In the genomic region with DNA sequence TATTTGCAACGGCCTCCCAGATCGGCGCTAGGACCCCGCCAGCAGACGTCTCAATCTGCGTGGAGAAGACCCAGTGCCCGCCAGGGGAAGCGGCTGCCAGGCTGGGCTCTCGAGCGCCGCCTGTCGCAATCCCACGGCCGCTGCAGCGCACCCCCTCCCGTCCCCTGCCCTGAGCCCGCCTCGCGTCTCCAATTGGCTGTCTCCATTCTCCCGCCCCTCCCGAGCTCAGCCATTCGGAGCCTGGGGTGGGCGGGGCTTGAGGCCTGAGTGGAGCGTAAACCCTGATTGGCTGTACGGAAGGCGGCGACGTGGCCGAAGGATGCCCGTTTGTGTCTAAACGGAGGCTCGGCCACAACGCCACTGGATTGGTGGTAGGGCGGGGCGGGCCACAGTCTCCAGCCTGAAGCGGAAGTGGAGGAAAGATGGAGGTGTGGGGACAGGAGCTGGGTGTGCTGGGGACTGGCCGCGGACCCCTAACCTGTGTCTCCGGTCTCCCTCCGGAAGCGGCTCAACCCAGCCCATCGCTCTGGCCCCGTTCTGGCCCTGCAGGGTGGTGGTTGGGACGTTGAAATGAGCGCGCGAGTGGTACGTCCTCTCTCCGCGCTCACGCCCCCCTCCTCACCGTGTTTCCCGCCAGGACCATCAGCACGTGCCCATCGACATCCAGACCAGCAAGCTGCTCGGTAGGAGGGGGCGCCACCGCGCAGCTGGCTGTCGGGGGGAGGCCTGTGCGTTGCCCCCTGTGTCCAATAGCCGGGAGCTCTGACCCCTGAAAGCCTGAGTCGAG, we compare ENCODE assay signal across 1 cellular context.
TF ChIP-seq lines count a peak whose summit lies in the region.

A gene with protein sequence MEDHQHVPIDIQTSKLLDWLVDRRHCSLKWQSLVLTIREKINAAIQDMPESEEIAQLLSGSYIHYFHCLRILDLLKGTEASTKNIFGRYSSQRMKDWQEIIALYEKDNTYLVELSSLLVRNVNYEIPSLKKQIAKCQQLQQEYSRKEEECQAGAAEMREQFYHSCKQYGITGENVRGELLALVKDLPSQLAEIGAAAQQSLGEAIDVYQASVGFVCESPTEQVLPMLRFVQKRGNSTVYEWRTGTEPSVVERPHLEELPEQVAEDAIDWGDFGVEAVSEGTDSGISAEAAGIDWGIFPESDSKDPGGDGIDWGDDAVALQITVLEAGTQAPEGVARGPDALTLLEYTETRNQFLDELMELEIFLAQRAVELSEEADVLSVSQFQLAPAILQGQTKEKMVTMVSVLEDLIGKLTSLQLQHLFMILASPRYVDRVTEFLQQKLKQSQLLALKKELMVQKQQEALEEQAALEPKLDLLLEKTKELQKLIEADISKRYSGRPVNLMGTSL (plus strand): TSS at position 389 of the 787 bp plus-strand sequence. CDS start 34 bp downstream, at position 423.

TF ChIP-seq in A549, 52 proteins besides CTCF, POLR2A, EP300 and RAD21 (continued from another document):
- peak; percentile 92 for TF ChIP-seq FOXS1 (CRISPR knock-in tag; IDR thresholded peaks at IDR 0.05)
- no peak for TF ChIP-seq CHD2 (IDR thresholded peaks at IDR 0.05; ENCODE audit: low read length, partially characterized antibody)
- peak; percentile 79 for TF ChIP-seq ZNF302 (CRISPR knock-in tag; IDR thresholded peaks at IDR 0.05)
- peak; percentile 71; the same call in 1 of the 2 replicates for TF ChIP-seq RNF2 (IDR thresholded peaks at IDR 0.05; ENCODE audit: borderline replicate concordance, low read depth)
- TF ChIP-seq FOSL2 (IDR thresholded peaks at IDR 0.05) = no peak
- TF ChIP-seq FOSL2 (CRISPR knock-in tag; IDR thresholded peaks at IDR 0.05) = peak; percentile 30; the same call in 1 of the 2 replicates
- TF ChIP-seq PHF8 (IDR thresholded peaks at IDR 0.05; ENCODE audit: borderline replicate concordance, low read depth) = peak; percentile 95
- peak; percentile 96 for TF ChIP-seq TFCP2L1 (CRISPR knock-in tag; IDR thresholded peaks at IDR 0.05)
- TF ChIP-seq HOXB13 (CRISPR knock-in tag; IDR thresholded peaks at IDR 0.05; ENCODE audit: low read depth) = peak; percentile 98
- TF ChIP-seq, protein P1, sequence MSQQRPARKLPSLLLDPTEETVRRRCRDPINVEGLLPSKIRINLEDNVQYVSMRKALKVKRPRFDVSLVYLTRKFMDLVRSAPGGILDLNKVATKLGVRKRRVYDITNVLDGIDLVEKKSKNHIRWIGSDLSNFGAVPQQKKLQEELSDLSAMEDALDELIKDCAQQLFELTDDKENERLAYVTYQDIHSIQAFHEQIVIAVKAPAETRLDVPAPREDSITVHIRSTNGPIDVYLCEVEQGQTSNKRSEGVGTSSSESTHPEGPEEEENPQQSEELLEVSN (IDR thresholded peaks at IDR 0.05; ENCODE audit: borderline replicate concordance, low read depth) = peak; percentile 100
- TF ChIP-seq CHD4 (IDR thresholded peaks at IDR 0.05; ENCODE audit: borderline replicate concordance) = no peak
- TF ChIP-seq, protein P2, sequence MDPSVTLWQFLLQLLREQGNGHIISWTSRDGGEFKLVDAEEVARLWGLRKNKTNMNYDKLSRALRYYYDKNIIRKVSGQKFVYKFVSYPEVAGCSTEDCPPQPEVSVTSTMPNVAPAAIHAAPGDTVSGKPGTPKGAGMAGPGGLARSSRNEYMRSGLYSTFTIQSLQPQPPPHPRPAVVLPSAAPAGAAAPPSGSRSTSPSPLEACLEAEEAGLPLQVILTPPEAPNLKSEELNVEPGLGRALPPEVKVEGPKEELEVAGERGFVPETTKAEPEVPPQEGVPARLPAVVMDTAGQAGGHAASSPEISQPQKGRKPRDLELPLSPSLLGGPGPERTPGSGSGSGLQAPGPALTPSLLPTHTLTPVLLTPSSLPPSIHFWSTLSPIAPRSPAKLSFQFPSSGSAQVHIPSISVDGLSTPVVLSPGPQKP (IDR thresholded peaks at IDR 0.05; ENCODE audit: low read depth, low read length) = no peak
- peak; percentile 75 for TF ChIP-seq RFX5 (IDR thresholded peaks at IDR 0.05)
- TF ChIP-seq NPAS2 (CRISPR knock-in tag; IDR thresholded peaks at IDR 0.05; ENCODE audit: borderline replicate concordance) = peak; percentile 67; the same call in 1 of the 2 replicates
- TF ChIP-seq, protein P3, sequence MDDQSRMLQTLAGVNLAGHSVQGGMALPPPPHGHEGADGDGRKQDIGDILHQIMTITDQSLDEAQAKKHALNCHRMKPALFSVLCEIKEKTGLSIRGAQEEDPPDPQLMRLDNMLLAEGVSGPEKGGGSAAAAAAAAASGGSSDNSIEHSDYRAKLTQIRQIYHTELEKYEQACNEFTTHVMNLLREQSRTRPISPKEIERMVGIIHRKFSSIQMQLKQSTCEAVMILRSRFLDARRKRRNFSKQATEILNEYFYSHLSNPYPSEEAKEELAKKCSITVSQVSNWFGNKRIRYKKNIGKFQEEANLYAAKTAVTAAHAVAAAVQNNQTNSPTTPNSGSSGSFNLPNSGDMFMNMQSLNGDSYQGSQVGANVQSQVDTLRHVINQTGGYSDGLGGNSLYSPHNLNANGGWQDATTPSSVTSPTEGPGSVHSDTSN (IDR thresholded peaks at IDR 0.05) = peak; percentile 58; the same call in 1 of the 2 replicates
- no peak for TF ChIP-seq CBX8 (IDR thresholded peaks at IDR 0.05)
- no peak for TF ChIP-seq EHMT2 (IDR thresholded peaks at IDR 0.05; ENCODE audit: low read depth)
- no peak for TF ChIP-seq SREBF2 (IDR thresholded peaks at IDR 0.05)
- TF ChIP-seq, protein P4, sequence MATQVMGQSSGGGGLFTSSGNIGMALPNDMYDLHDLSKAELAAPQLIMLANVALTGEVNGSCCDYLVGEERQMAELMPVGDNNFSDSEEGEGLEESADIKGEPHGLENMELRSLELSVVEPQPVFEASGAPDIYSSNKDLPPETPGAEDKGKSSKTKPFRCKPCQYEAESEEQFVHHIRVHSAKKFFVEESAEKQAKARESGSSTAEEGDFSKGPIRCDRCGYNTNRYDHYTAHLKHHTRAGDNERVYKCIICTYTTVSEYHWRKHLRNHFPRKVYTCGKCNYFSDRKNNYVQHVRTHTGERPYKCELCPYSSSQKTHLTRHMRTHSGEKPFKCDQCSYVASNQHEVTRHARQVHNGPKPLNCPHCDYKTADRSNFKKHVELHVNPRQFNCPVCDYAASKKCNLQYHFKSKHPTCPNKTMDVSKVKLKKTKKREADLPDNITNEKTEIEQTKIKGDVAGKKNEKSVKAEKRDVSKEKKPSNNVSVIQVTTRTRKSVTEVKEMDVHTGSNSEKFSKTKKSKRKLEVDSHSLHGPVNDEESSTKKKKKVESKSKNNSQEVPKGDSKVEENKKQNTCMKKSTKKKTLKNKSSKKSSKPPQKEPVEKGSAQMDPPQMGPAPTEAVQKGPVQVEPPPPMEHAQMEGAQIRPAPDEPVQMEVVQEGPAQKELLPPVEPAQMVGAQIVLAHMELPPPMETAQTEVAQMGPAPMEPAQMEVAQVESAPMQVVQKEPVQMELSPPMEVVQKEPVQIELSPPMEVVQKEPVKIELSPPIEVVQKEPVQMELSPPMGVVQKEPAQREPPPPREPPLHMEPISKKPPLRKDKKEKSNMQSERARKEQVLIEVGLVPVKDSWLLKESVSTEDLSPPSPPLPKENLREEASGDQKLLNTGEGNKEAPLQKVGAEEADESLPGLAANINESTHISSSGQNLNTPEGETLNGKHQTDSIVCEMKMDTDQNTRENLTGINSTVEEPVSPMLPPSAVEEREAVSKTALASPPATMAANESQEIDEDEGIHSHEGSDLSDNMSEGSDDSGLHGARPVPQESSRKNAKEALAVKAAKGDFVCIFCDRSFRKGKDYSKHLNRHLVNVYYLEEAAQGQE (IDR thresholded peaks at IDR 0.05) = no peak
- TF ChIP-seq NR3C1 (IDR thresholded peaks at IDR 0.05) = no peak
- TF ChIP-seq NFE2L2 (conservative IDR thresholded peaks at IDR 0.05; ENCODE audit: low read length) = no peak
- 0 out of 2 replicates have a peak, but pooled peaks have one; percentile 64 for TF ChIP-seq RARB (CRISPR knock-in tag; IDR thresholded peaks at IDR 0.05)
- peak; percentile 69 for TF ChIP-seq KDM5A (IDR thresholded peaks at IDR 0.05)
- TF ChIP-seq, protein P5, sequence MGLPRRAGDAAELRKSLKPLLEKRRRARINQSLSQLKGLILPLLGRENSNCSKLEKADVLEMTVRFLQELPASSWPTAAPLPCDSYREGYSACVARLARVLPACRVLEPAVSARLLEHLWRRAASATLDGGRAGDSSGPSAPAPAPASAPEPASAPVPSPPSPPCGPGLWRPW (IDR thresholded peaks at IDR 0.05) = no peak
- TF ChIP-seq JUN (IDR thresholded peaks at IDR 0.05) = peak; percentile 53 to 86; a peak in 3 of 5 replicates
- TF ChIP-seq CBX2 (IDR thresholded peaks at IDR 0.05; ENCODE audit: borderline replicate concordance, low read depth) = no peak
- TF ChIP-seq POLR2AphosphoS2 (conservative IDR thresholded peaks at IDR 0.05; ENCODE audit: low read length) = no peak
- no peak; the same call in 1 of the 2 replicates for TF ChIP-seq HDAC2 (IDR thresholded peaks at IDR 0.05)
- peak in 1 of 2 experiments; percentile 40; a peak in 1 of 4 replicates for TF ChIP-seq CEBPB (IDR thresholded peaks at IDR 0.05)
- TF ChIP-seq ZFP36 (IDR thresholded peaks at IDR 0.05; ENCODE audit: borderline replicate concordance, partially characterized antibody) = no peak
- TF ChIP-seq, protein P6, sequence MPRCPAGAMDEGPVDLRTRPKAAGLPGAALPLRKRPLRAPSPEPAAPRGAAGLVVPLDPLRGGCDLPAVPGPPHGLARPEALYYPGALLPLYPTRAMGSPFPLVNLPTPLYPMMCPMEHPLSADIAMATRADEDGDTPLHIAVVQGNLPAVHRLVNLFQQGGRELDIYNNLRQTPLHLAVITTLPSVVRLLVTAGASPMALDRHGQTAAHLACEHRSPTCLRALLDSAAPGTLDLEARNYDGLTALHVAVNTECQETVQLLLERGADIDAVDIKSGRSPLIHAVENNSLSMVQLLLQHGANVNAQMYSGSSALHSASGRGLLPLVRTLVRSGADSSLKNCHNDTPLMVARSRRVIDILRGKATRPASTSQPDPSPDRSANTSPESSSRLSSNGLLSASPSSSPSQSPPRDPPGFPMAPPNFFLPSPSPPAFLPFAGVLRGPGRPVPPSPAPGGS (IDR thresholded peaks at IDR 0.05) = peak; percentile 57; the same call in 1 of the 3 replicates
- TF ChIP-seq ESRRA (IDR thresholded peaks at IDR 0.05; ENCODE audit: borderline replicate concordance, low read length) = no peak
- TF ChIP-seq GATA3 (IDR thresholded peaks at IDR 0.05; ENCODE audit: borderline replicate concordance) = no peak
- TF ChIP-seq SMC3 (IDR thresholded peaks at IDR 0.05) = peak; percentile 95
- TF ChIP-seq BHLHE40 (IDR thresholded peaks at IDR 0.05; ENCODE audit: low read depth, low read length) = peak; percentile 50; the same call in 1 of the 2 replicates
